In genomic region chr1:54774820-54775498, GRCh38 we compare ENCODE assay signal across 11 cellular contexts. TPM values are rescaled to one million over a fixed set of nuclear protein-coding genes. Genes with fewer than 3 reads are reported as not detected.
DNase-seq lines count a peak whose midpoint lies in the region; ATAC-seq and TF ChIP-seq lines count a peak whose summit lies in the region.
"Had no signal": no experiment of that assay in that cellular context is flagged by ENCODE, and none has a peak within 500 bp of the region (broad histone marks: within the 10 kb centered on the region; RNA-seq: fewer than 3 reads in every experiment).

No MANE protein-coding gene starts in this region.

- H3K9me3 ChIP-seq in mucosa of descending colon (no peaks in the 10 kb centered on the region), suprapubic skin (no peaks in the 10 kb centered on the region)

- H3K36me3 ChIP-seq in mucosa of descending colon (ENCODE audit: low read depth) (no peaks in the 10 kb centered on the region), suprapubic skin (no peaks in the 10 kb centered on the region)

- no peak for TF ChIP-seq EP300 in suprapubic skin (IDR thresholded peaks at IDR 0.05)

- intact Hi-C loops in mucosa of descending colon (cut with DNase I, micrococcal nuclease): no loop called here

- TF ChIP-seq CTCF in astrocyte of the spinal cord (IDR thresholded peaks at IDR 0.05; ENCODE audit: low read depth, low read length) (no peak), mucosa of descending colon (IDR thresholded peaks at IDR 0.05) (no peak), suprapubic skin (IDR thresholded peaks at IDR 0.05) (no peak)

- TF ChIP-seq POLR2A in suprapubic skin (IDR thresholded peaks at IDR 0.05): no peak

- in situ Hi-C loops in astrocyte of the spinal cord (cut with HindIII; ENCODE audit: low sequenced_read_pairs): no loop called here

- peaks cover 3% of the 10 kb centered on the region for H3K27me3 ChIP-seq in suprapubic skin

- H3K4me1 ChIP-seq in mucosa of descending colon (ENCODE audit: low read depth): peaks cover 20% of the 10 kb centered on the region
- H3K4me1 ChIP-seq in suprapubic skin: no peaks in the 10 kb centered on the region

- H3K4me3 ChIP-seq in astrocyte of the spinal cord (ENCODE audit: low read depth, low read length): no peak overlapping the region
- no peak overlapping the region for H3K4me3 ChIP-seq in mucosa of descending colon
- H3K4me3 ChIP-seq in suprapubic skin: no peak overlapping the region

- 65% methylated on average over 15 of the region's 15 CpGs for WGBS in suprapubic skin

- peak; percentile 40 for DNase-seq in NCI-H146 (lab: John Stamatoyannopoulos, UW)
- DNase-seq in NCI-H146 treated with DMSO at 0.1 percent for 48 hours (lab: John Stamatoyannopoulos, UW; ENCODE audit: unreplicated experiment): no peak
- peak; percentile 78 for DNase-seq in NCI-H2171 (lab: John Stamatoyannopoulos, UW)
- peak; percentile 10 for DNase-seq in astrocyte of the spinal cord (ENCODE audit: low read depth, low spot score)
- DNase-seq in mucosa of descending colon: peak in 1 of 3 donors; percentile 29
- no peak for DNase-seq in suprapubic skin (ENCODE audit: low spot score in 2 of 2)
- no peak for DNase-seq in putamen (ENCODE audit: low spot score)
- DNase-seq: amniotic stem cell, NCI-H1092 treated with DMSO at 0.1 percent for 48 hours had no signal

- ATAC-seq in mucosa of descending colon (peak; percentile 29), GM21576 (IDR thresholded peaks at IDR 0.05; ENCODE audit: unreplicated experiment) (no peak)
- ATAC-seq: stimulated activated memory B cell treated with anti-CD40 and anti-IgM and Interleukin-4, amounts not matched to agents 10 μg/mL and 1 μg/mL and 100 μg/mL, for 72 hours had no signal

- H3K27ac ChIP-seq in suprapubic skin: no peak overlapping the region

RNA-seq across cellular contexts. Expression of gene PARS2, which starts 10.6 kb away (rescaled TPM):
- 1 to 10 TPM; 6.4 to 8.7 (median 7.2) TPM for total RNA-seq in mucosa of descending colon
- total RNA-seq in suprapubic skin: 1 to 10 TPM; 3.2 to 8.7 (median 5.8) TPM

RNA-seq across cellular contexts. Expression of gene TTC22, which starts 26.2 kb away (rescaled TPM):
- 100 to 1,000 TPM in 1 of 3 donors, 10 to 100 TPM in 2; 51.6 to 122 (median 70.8) TPM for total RNA-seq in mucosa of descending colon
- total RNA-seq in suprapubic skin: 10 to 100 TPM; 37.4 to 64.0 (median 58.0) TPM

RNA-seq across cellular contexts. Expression of gene TTC4, which starts 59.3 kb away (rescaled TPM):
- total RNA-seq in mucosa of descending colon (10 to 100 TPM; 12.1 to 16.7 (median 15.2) TPM), suprapubic skin (10 to 100 TPM; 16.7 to 59.9 (median 18.2) TPM)

Comparison
In these comparisons a context has a peak if more than half of its experiments do, and no peak if none do; other contexts are left out.
1. DNase-seq: peak in NCI-H146 (single experiment), NCI-H2171 (single experiment) and astrocyte of the spinal cord (single experiment); none in NCI-H146 treated with DMSO at 0.1 percent for 48 hours (single experiment), suprapubic skin (0 of 2) and putamen (single experiment).